ENCODE assay signal across 10 cellular contexts in genomic region chr4:55635282-55635681, GRCh38. TPM values are rescaled to one million over a fixed set of nuclear protein-coding genes. Genes with fewer than 3 reads are reported as not detected.
DNase-seq lines count a peak whose midpoint lies in the region; ATAC-seq and TF ChIP-seq lines count a peak whose summit lies in the region.
"Had no signal": no experiment of that assay in that cellular context is flagged by ENCODE, and none has a peak within 500 bp of the region (broad histone marks: within the 10 kb centered on the region; RNA-seq: fewer than 3 reads in every experiment).

No MANE protein-coding gene starts in this region.

- H3K4me3 ChIP-seq in neuron (ENCODE audit: low read length) (peak overlapping the region; percentile 69), uterus (no peak overlapping the region)

- DNase-seq in DMS53 (lab: John Stamatoyannopoulos, UW) (peak; percentile 18), DMS53 treated with DMSO at 0.1 percent for 48 hours (lab: John Stamatoyannopoulos, UW; ENCODE audit: unreplicated experiment) (no peak), NCI-H748 treated with DMSO at 0.1 percent for 48 hours (lab: John Stamatoyannopoulos, UW) (peak; percentile 14), middle frontal gyrus (ENCODE audit: extremely low spot score, low spot score) (no peak), uterus (no peak)
- no peak for DNase-seq in central memory CD8-positive, alpha-beta T cell (ENCODE audit: low spot score in 2 of 2)
- DNase-seq: ACHN, left ventricle myocardium superior had no signal

- H3K9me3 ChIP-seq in neuron (ENCODE audit: low read length): no peaks in the 10 kb centered on the region
- H3K9me3 ChIP-seq in uterus: no peaks in the 10 kb centered on the region

- H3K4me1 ChIP-seq in neuron (ENCODE audit: insufficient read depth, low read length): peaks cover 31% of the 10 kb centered on the region
- H3K4me1 ChIP-seq in uterus: peaks cover 0 to 4% of the 10 kb centered on the region in 2 donors

- TF ChIP-seq POLR2A in uterus (IDR thresholded peaks at IDR 0.05): no peak

- peaks cover under 1% of the 10 kb centered on the region for H3K36me3 ChIP-seq in neuron (ENCODE audit: insufficient read depth, low read length)
- no peaks in the 10 kb centered on the region for H3K36me3 ChIP-seq in uterus

- peak overlapping the region; percentile 28 for H3K4me3 Mint-ChIP-seq in central memory CD8-positive, alpha-beta T cell

- H3K4me1 Mint-ChIP-seq in central memory CD8-positive, alpha-beta T cell: peaks cover 15% of the 10 kb centered on the region

- H3K27me3 ChIP-seq in neuron (ENCODE audit: insufficient read depth, low read length): no peaks in the 10 kb centered on the region
- no peaks in the 10 kb centered on the region for H3K27me3 ChIP-seq in uterus

- H3K27ac ChIP-seq in uterus: no peak overlapping the region

- peak overlapping the region; percentile 4 for H2AFZ ChIP-seq in neuron (ENCODE audit: low read depth, low read length)

- H3K27ac Mint-ChIP-seq in central memory CD8-positive, alpha-beta T cell (ENCODE audit: low read depth): no peak overlapping the region

- ATAC-seq in central memory CD8-positive, alpha-beta T cell (replicated peaks; ENCODE audit: extremely low read depth, poor library complexity, severe bottlenecking): no peak
- ATAC-seq in HG03565 (IDR thresholded peaks at IDR 0.05; ENCODE audit: unreplicated experiment): no peak

- intact Hi-C loops in uterus (cut with DNase I; ENCODE audit: low total_unique reads): no loop called here

- peaks cover 82% of the 10 kb centered on the region for H3K27me3 Mint-ChIP-seq in central memory CD8-positive, alpha-beta T cell

- H3K9me3 Mint-ChIP-seq in central memory CD8-positive, alpha-beta T cell: no peaks in the 10 kb centered on the region

- TF ChIP-seq CTCF in uterus (IDR thresholded peaks at IDR 0.05): no peak

- H3K36me3 Mint-ChIP-seq in central memory CD8-positive, alpha-beta T cell (ENCODE audit: insufficient read depth): no peaks in the 10 kb centered on the region

RNA-seq across cellular contexts. Expression of gene NMU, which starts 0.8 kb away (rescaled TPM):
- total RNA-seq in uterus: 1 to 10 TPM in 1 of 4 donors, not detected in 3; 5.8 TPM
- total RNA-seq: left ventricle myocardium superior had no signal

RNA-seq across cellular contexts. Expression of gene PDCL2, which starts 43.2 kb away (rescaled TPM):
- not detected for total RNA-seq in uterus
- total RNA-seq: left ventricle myocardium superior had no signal

Comparison
In these comparisons a context has a peak if more than half of its experiments do, and no peak if none do; other contexts are left out.
1. DNase-seq: peak in DMS53 (single experiment) and NCI-H748 treated with DMSO at 0.1 percent for 48 hours (single experiment); none in DMS53 treated with DMSO at 0.1 percent for 48 hours (single experiment), central memory CD8-positive, alpha-beta T cell (0 of 2), middle frontal gyrus (single experiment) and uterus (0 of 2).